ENCODE assay signal across 24 cellular contexts in the genomic region with DNA sequence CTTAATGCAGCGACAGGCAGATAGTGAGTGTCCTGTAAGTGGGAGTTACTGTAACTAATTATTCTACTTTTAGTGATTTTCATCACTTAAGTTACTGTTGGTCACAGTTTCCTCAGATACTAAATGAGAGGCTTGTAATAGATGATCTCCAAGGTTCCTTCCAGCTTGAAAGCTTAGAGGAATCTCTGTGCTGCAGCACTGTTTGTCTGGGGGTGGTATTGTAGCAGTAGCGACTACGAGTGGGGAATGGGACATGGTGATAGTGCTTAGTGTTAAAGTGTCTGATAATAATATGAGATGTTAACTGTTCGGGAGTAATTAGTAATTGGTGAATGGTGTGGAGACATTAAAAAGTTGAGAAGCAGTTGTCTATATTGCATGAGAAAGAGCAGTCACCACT. TPM values are rescaled to one million over a fixed set of nuclear protein-coding genes. Genes with fewer than 3 reads are reported as not detected.
DNase-seq lines count a peak whose midpoint lies in the region; ATAC-seq, FAIRE-seq and TF ChIP-seq lines count a peak whose summit lies in the region.
"Had no signal": no experiment of that assay in that cellular context is flagged by ENCODE, and none has a peak within 500 bp of the region (broad histone marks: within the 10 kb centered on the region; RNA-seq: fewer than 3 reads in every experiment).

No MANE protein-coding gene starts in this region.

- peaks cover 87% of the 10 kb centered on the region for H3K4me1 ChIP-seq in CD4-positive, alpha-beta memory T cell (ENCODE audit: insufficient read depth, low read length)
- H3K4me1 ChIP-seq: foreskin keratinocyte, SJSA1 had no signal

- H3K27ac Mint-ChIP-seq in CD4-positive, alpha-beta memory T cell, result peak overlapping the region in 6 of 7 donors; percentile 5 to 91 (median 28)
- H3K27ac Mint-ChIP-seq in central memory CD8-positive, alpha-beta T cell (ENCODE audit: low read depth), result peak overlapping the region; percentile 3
- H3K27ac Mint-ChIP-seq in natural killer cell treated with Interleukin-12 subunit alpha and Interleukin-12 subunit beta and Interleukin-15 and Interleukin-18, amount 100 ng/mL, for 72 hours, result peak overlapping the region; percentile 0 to 21
- H3K27ac Mint-ChIP-seq: activated CD8-positive, alpha-beta T cell treated with anti-CD3 and anti-CD28 coated beads, Interleukin-2, amount 10 ng/mL, durations not matched to agents 7 days and 5 days had no signal

- intact Hi-C loops in CD4-positive, alpha-beta memory T cell (cut with micrococcal nuclease), result no loop called here

- ATAC-seq in central memory CD8-positive, alpha-beta T cell (replicated peaks; ENCODE audit: extremely low read depth, poor library complexity, severe bottlenecking), result no peak
- no peak for ATAC-seq in natural killer cell treated with Interleukin-12 subunit alpha and Interleukin-12 subunit beta and Interleukin-15 and Interleukin-18, amount 100 ng/mL, for 72 hours
- ATAC-seq: activated CD8-positive, alpha-beta T cell treated with anti-CD3 and anti-CD28 coated beads, Interleukin-2, amount 10 ng/mL, durations not matched to agents 7 days and 5 days; pancreas had no signal

- H3K4me1 Mint-ChIP-seq in CD4-positive, alpha-beta memory T cell, result peaks cover 55 to 93% (median 68%) of the 10 kb centered on the region in 4 donors
- H3K4me1 Mint-ChIP-seq in central memory CD8-positive, alpha-beta T cell, result peaks cover 83% of the 10 kb centered on the region
- peaks cover 55 to 57% of the 10 kb centered on the region in 2 donors for H3K4me1 Mint-ChIP-seq in natural killer cell treated with Interleukin-12 subunit alpha and Interleukin-12 subunit beta and Interleukin-15 and Interleukin-18, amount 100 ng/mL, for 72 hours (ENCODE audit: low read depth in 2 of 2)

- H3K27ac ChIP-seq in CD4-positive, alpha-beta memory T cell (ENCODE audit: low read depth, low read length), result no peak overlapping the region
- H3K27ac ChIP-seq: epithelial cell of prostate, foreskin keratinocyte, pancreas, sigmoid colon, SJSA1, WERI-Rb-1 had no signal

- no peak overlapping the region for H3K4me3 ChIP-seq in CD4-positive, alpha-beta memory T cell (ENCODE audit: low read length in 2 of 2)
- H3K4me3 ChIP-seq: HAP-1, pancreas, sigmoid colon, SJSA1 had no signal

- no peaks in the 10 kb centered on the region for H3K9me3 Mint-ChIP-seq in CD4-positive, alpha-beta memory T cell
- H3K9me3 Mint-ChIP-seq in central memory CD8-positive, alpha-beta T cell, result no peaks in the 10 kb centered on the region
- no peaks in the 10 kb centered on the region for H3K9me3 Mint-ChIP-seq in natural killer cell treated with Interleukin-12 subunit alpha and Interleukin-12 subunit beta and Interleukin-15 and Interleukin-18, amount 100 ng/mL, for 72 hours
- H3K9me3 Mint-ChIP-seq: T-helper 2 cell treated with Interferon-gamma antibody and Interleukin-4, amounts not matched to agents 5 μg/mL and 100 μg/mL, for 36 hours had no signal

- H3K27me3 Mint-ChIP-seq in CD4-positive, alpha-beta memory T cell, result no peaks in the 10 kb centered on the region
- H3K27me3 Mint-ChIP-seq in central memory CD8-positive, alpha-beta T cell, result no peaks in the 10 kb centered on the region
- no peaks in the 10 kb centered on the region for H3K27me3 Mint-ChIP-seq in natural killer cell treated with Interleukin-12 subunit alpha and Interleukin-12 subunit beta and Interleukin-15 and Interleukin-18, amount 100 ng/mL, for 72 hours

- CTCF ChIA-PET in CD4-positive, alpha-beta memory T cell (lab: Charles Lee; ENCODE audit: partially characterized antibody), result interaction anchor here (0.6 to 3.0 kb wide), 3 partner anchors 8 to 12 kb away, joined by 3 to 15 read pairs (median 3); no protein-coding TSS in a partner anchor

- FAIRE-seq in H54 (lab: Jason Lieb, UNC), result peak; percentile 53
- FAIRE-seq: pancreas, RCC 7860 had no signal

- H3K27me3 ChIP-seq in CD4-positive, alpha-beta memory T cell (ENCODE audit: insufficient read depth, low read length), result no peaks in the 10 kb centered on the region
- H3K27me3 ChIP-seq: dorsolateral prefrontal cortex, foreskin keratinocyte, pancreas, sigmoid colon, SJSA1 had no signal

- H3K4me3 Mint-ChIP-seq in CD4-positive, alpha-beta memory T cell, result peak overlapping the region in 6 of 8 donors; percentile 15 to 66 (median 34)
- H3K4me3 Mint-ChIP-seq in central memory CD8-positive, alpha-beta T cell, result peak overlapping the region; percentile 0
- H3K4me3 Mint-ChIP-seq in natural killer cell treated with Interleukin-12 subunit alpha and Interleukin-12 subunit beta and Interleukin-15 and Interleukin-18, amount 100 ng/mL, for 72 hours, result peak overlapping the region; percentile 2
- H3K4me3 Mint-ChIP-seq: activated CD8-positive, alpha-beta T cell treated with anti-CD3 and anti-CD28 coated beads, Interleukin-2, amount 10 ng/mL, durations not matched to agents 7 days and 5 days; T-helper 2 cell treated with Interferon-gamma antibody and Interleukin-4, amounts not matched to agents 5 μg/mL and 100 μg/mL, for 36 hours had no signal

- no peak for DNase-seq in CD4-positive, alpha-beta memory T cell
- DNase-seq in H54 (ENCODE audit: insufficient read length, low spot score) (no peak), NCI-H345 (lab: John Stamatoyannopoulos, UW) (no peak), GF-D8 (lab: John Stamatoyannopoulos, UW) (no peak), glomerular visceral epithelial cell (ENCODE audit: extremely low spot score) (no peak)
- no peak for DNase-seq in central memory CD8-positive, alpha-beta T cell (ENCODE audit: low spot score in 2 of 2)
- no peak for DNase-seq in natural killer cell treated with Interleukin-12 subunit alpha and Interleukin-12 subunit beta and Interleukin-15 and Interleukin-18, amount 100 ng/mL, for 72 hours (ENCODE audit: low spot score)
- DNase-seq: activated CD8-positive, alpha-beta T cell treated with anti-CD3 and anti-CD28 coated beads, Interleukin-2, amount 10 ng/mL, durations not matched to agents 7 days and 5 days; amniotic stem cell; COR-L47; DND-41; dorsolateral prefrontal cortex; kidney glomerular epithelial cell; mammary epithelial cell; NCI-H2081; pancreas; sigmoid colon; WERI-Rb-1 had no signal

- peaks cover 19% of the 10 kb centered on the region for H3K36me3 ChIP-seq in CD4-positive, alpha-beta memory T cell (ENCODE audit: insufficient read depth, low read length)

- no peak for TF ChIP-seq POLR2A in H54 (IDR thresholded peaks at IDR 0.05; ENCODE audit: low read depth, low read length)

- no peaks in the 10 kb centered on the region for H3K9me3 ChIP-seq in CD4-positive, alpha-beta memory T cell (ENCODE audit: control insufficient read depth in 1 of 2, low read length in 2 of 2)
- H3K9me3 ChIP-seq: HAP-1, pancreas, sigmoid colon, SJSA1 had no signal

- peaks cover 50 to 61% of the 10 kb centered on the region in 2 donors for H3K36me3 Mint-ChIP-seq in CD4-positive, alpha-beta memory T cell
- peaks cover 51% of the 10 kb centered on the region for H3K36me3 Mint-ChIP-seq in central memory CD8-positive, alpha-beta T cell (ENCODE audit: insufficient read depth)
- H3K36me3 Mint-ChIP-seq in natural killer cell treated with Interleukin-12 subunit alpha and Interleukin-12 subunit beta and Interleukin-15 and Interleukin-18, amount 100 ng/mL, for 72 hours, result peaks cover 12% of the 10 kb centered on the region

- POLR2A ChIA-PET in CD4-positive, alpha-beta memory T cell (lab: Charles Lee; ENCODE audit: partially characterized antibody), result interaction anchor here (1.0 kb wide), 1 partner anchor 12 kb away, joined by 4 read pairs; no protein-coding TSS in a partner anchor

RNA-seq across cellular contexts. Expression of gene PPP4R2, which starts 12.4 kb away (rescaled TPM):
- total RNA-seq in CD4-positive, alpha-beta memory T cell, result 10 to 100 TPM; 71.8 to 77.0 TPM
- polyA plus RNA-seq in CD4-positive, alpha-beta memory T cell, result 10 to 100 TPM; 30.7 to 37.2 TPM
- 100 to 1,000 TPM; 126 to 128 TPM for total RNA-seq in natural killer cell treated with Interleukin-12 subunit alpha and Interleukin-12 subunit beta and Interleukin-15 and Interleukin-18, amount 100 ng/mL, for 72 hours

RNA-seq across cellular contexts. Expression of gene EBLN2, which starts 52.5 kb away (rescaled TPM):
- 10 to 100 TPM; 10.2 to 12.6 TPM for total RNA-seq in CD4-positive, alpha-beta memory T cell
- 1 to 10 TPM; 1.5 to 2.2 TPM for polyA plus RNA-seq in CD4-positive, alpha-beta memory T cell
- 10 to 100 TPM; 10.3 to 15.5 TPM for total RNA-seq in natural killer cell treated with Interleukin-12 subunit alpha and Interleukin-12 subunit beta and Interleukin-15 and Interleukin-18, amount 100 ng/mL, for 72 hours
